Comparison of ENCODE assay signal across 17 cellular contexts in the genomic region with DNA sequence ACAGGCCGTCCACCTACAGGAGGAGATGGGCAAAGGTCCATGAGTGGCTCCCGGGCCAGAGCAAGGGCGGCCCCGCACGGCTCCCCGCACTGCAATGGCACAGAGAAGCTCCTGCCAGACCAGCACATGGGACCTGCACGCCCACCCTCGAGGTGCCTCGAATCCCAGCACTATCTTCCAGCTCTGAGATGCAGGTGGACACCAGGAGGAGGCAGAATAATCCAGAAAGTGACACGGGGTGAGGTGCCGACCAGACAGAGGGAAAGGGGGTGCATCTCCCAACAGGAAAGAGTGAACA. TPM values are rescaled to one million over a fixed set of nuclear protein-coding genes. Genes with fewer than 3 reads are reported as not detected.
DNase-seq lines count a peak whose midpoint lies in the region; ATAC-seq and TF ChIP-seq lines count a peak whose summit lies in the region.
"Had no signal": no experiment of that assay in that cellular context is flagged by ENCODE, and none has a peak within 500 bp of the region (broad histone marks: within the 10 kb centered on the region; RNA-seq: fewer than 3 reads in every experiment).

No MANE protein-coding gene starts in this region.

- CTCF ChIA-PET in activated CD8-positive, alpha-beta memory T cell treated with anti-CD3 and anti-CD28 coated beads, Interleukin-2, amount 10 ng/mL, durations not matched to agents 7 days and 5 days (lab: Charles Lee): interaction anchor here (0.7 to 1.2 kb wide), 2 partner anchors 12 to 40 kb away, joined by 3 read pairs; a partner anchor contains a TSS
- CTCF ChIA-PET in Caco-2 (lab: Charles Lee): interaction anchor here (0.9 kb wide), 1 partner anchor 40 kb away, joined by 4 read pairs; a partner anchor contains a TSS
- CTCF ChIA-PET in activated CD4-positive, alpha-beta memory T cell treated with anti-CD3 and anti-CD28 coated beads for 36 hours (lab: Charles Lee): no interaction called here
- CTCF ChIA-PET in naive thymus-derived CD4-positive, alpha-beta T cell (lab: Charles Lee): no interaction called here

- DNase-seq in activated CD8-positive, alpha-beta memory T cell treated with anti-CD3 and anti-CD28 coated beads, Interleukin-2, amount 10 ng/mL, durations not matched to agents 7 days and 5 days: no peak
- DNase-seq in activated CD8-positive, alpha-beta memory T cell treated with anti-CD3 and anti-CD28 coated beads, Interleukin-2, amount 50 U/mL, for 48 hours: no peak
- DNase-seq in Caco-2 (no peak), anterior cingulate cortex (lab: John Stamatoyannopoulos, UW) (no peak)
- no peak for DNase-seq in activated CD4-positive, alpha-beta memory T cell treated with anti-CD3 and anti-CD28 coated beads for 36 hours
- DNase-seq in naive thymus-derived CD4-positive, alpha-beta T cell: no peak
- DNase-seq in stimulated activated CD4-positive, alpha-beta T cell treated with anti-CD3 and anti-CD28 coated beads, Interleukin-2, amount 100 ng/mL, for 24 hours: no peak
- DNase-seq: activated CD4-positive, alpha-beta T cell treated with anti-CD3 and anti-CD28 coated beads, Interleukin-2, amount 50 U/mL, for 1 hour; activated naive CD8-positive, alpha-beta T cell treated with anti-CD3 and anti-CD28 coated beads, Interleukin-2, amount 50 U/mL, for 24 hours; mesendoderm; NCI-H1105; NCI-H1930; NCI-H526 treated with DMSO at 0.1 percent for 48 hours; stimulated activated CD4-positive, alpha-beta T cell treated with anti-CD3 and anti-CD28 coated beads, Interleukin-4, amount 100 ng/mL, for 1 hour; stimulated activated naive CD4-positive, alpha-beta T cell had no signal

- H3K36me3 ChIP-seq in Caco-2 (ENCODE audit: control insufficient read depth, insufficient read depth, low read length): peaks cover 4% of the 10 kb centered on the region
- peaks cover 0 to 69% (median 16%) of the 10 kb centered on the region in 3 experiments for H3K36me3 ChIP-seq in naive thymus-derived CD4-positive, alpha-beta T cell (ENCODE audit: control insufficient read depth in 2 of 3, insufficient read depth in 3 of 3, low read length in 3 of 3)

- no TSS peak for BruUV-seq in Caco-2 (replicated peaks; lab: Mats Ljungman, UMichigan)

- POLR2A ChIA-PET in Caco-2 (lab: Charles Lee): no interaction called here
- POLR2A ChIA-PET in activated CD4-positive, alpha-beta memory T cell treated with anti-CD3 and anti-CD28 coated beads for 36 hours (lab: Charles Lee): interaction anchor here (0.5 kb wide), 1 partner anchor 22 kb away, joined by 3 read pairs; no protein-coding TSS in a partner anchor
- POLR2A ChIA-PET in naive thymus-derived CD4-positive, alpha-beta T cell (lab: Charles Lee): interaction anchor here (1.9 kb wide), 1 partner anchor 8 kb away, joined by 6 read pairs; no protein-coding TSS in a partner anchor

- H3K27ac Mint-ChIP-seq in activated CD8-positive, alpha-beta memory T cell treated with anti-CD3 and anti-CD28 coated beads, Interleukin-2, amount 10 ng/mL, durations not matched to agents 7 days and 5 days: peak overlapping the region; percentile 11
- H3K27ac Mint-ChIP-seq in Caco-2 (ENCODE audit: unreplicated experiment): peak overlapping the region; percentile 40
- H3K27ac Mint-ChIP-seq in activated CD4-positive, alpha-beta memory T cell treated with anti-CD3 and anti-CD28 coated beads for 36 hours: peak overlapping the region; percentile 28
- H3K27ac Mint-ChIP-seq in naive thymus-derived CD4-positive, alpha-beta T cell: peak overlapping the region in 7 of 9 donors; percentile 28 to 95 (median 81)
- H3K27ac Mint-ChIP-seq: activated naive CD8-positive, alpha-beta T cell treated with anti-CD3 and anti-CD28 coated beads, Interleukin-2, amount 50 U/mL, for 24 hours had no signal

- no peak overlapping the region for H3K27ac ChIP-seq in naive thymus-derived CD4-positive, alpha-beta T cell (ENCODE audit: low read depth, low read length)

- intact Hi-C loops in Caco-2 (cut with micrococcal nuclease; ENCODE audit: unreplicated experiment): no loop called here
- intact Hi-C loops in activated CD4-positive, alpha-beta memory T cell treated with anti-CD3 and anti-CD28 coated beads for 36 hours (cut with micrococcal nuclease): no loop called here
- intact Hi-C loops in naive thymus-derived CD4-positive, alpha-beta T cell (cut with micrococcal nuclease): no loop called here

- no peaks in the 10 kb centered on the region for H3K27me3 ChIP-seq in Caco-2 (replicated peaks; ENCODE audit: control insufficient read depth, insufficient read depth, low read length)
- no peaks in the 10 kb centered on the region for H3K27me3 ChIP-seq in naive thymus-derived CD4-positive, alpha-beta T cell (ENCODE audit: control insufficient read depth in 2 of 2, insufficient read depth in 2 of 2, low read length in 2 of 2)

- H3K4me1 Mint-ChIP-seq in activated CD8-positive, alpha-beta memory T cell treated with anti-CD3 and anti-CD28 coated beads, Interleukin-2, amount 10 ng/mL, durations not matched to agents 7 days and 5 days: peaks cover 19% of the 10 kb centered on the region
- no peaks in the 10 kb centered on the region for H3K4me1 Mint-ChIP-seq in Caco-2 (ENCODE audit: low read depth, unreplicated experiment)
- peaks cover 11% of the 10 kb centered on the region for H3K4me1 Mint-ChIP-seq in activated CD4-positive, alpha-beta memory T cell treated with anti-CD3 and anti-CD28 coated beads for 36 hours (ENCODE audit: low read depth)
- peaks cover 4 to 30% (median 19%) of the 10 kb centered on the region in 7 donors for H3K4me1 Mint-ChIP-seq in naive thymus-derived CD4-positive, alpha-beta T cell

- no peaks in the 10 kb centered on the region for H3K4me1 ChIP-seq in Caco-2
- peaks cover 5 to 8% of the 10 kb centered on the region in 2 donors for H3K4me1 ChIP-seq in naive thymus-derived CD4-positive, alpha-beta T cell (ENCODE audit: control insufficient read depth in 2 of 2, insufficient read depth in 2 of 2, low read length in 2 of 2)

- H3K27me3 Mint-ChIP-seq in activated CD8-positive, alpha-beta memory T cell treated with anti-CD3 and anti-CD28 coated beads, Interleukin-2, amount 10 ng/mL, durations not matched to agents 7 days and 5 days: no peaks in the 10 kb centered on the region
- H3K27me3 Mint-ChIP-seq in Caco-2 (ENCODE audit: insufficient read depth, unreplicated experiment): no peaks in the 10 kb centered on the region
- H3K27me3 Mint-ChIP-seq in activated CD4-positive, alpha-beta memory T cell treated with anti-CD3 and anti-CD28 coated beads for 36 hours: no peaks in the 10 kb centered on the region
- no peaks in the 10 kb centered on the region for H3K27me3 Mint-ChIP-seq in naive thymus-derived CD4-positive, alpha-beta T cell
- H3K27me3 Mint-ChIP-seq: activated naive CD8-positive, alpha-beta T cell treated with anti-CD3 and anti-CD28 coated beads, Interleukin-2, amount 50 U/mL, for 24 hours had no signal

- ATAC-seq in activated CD8-positive, alpha-beta memory T cell treated with anti-CD3 and anti-CD28 coated beads, Interleukin-2, amount 10 ng/mL, durations not matched to agents 7 days and 5 days: no peak
- ATAC-seq in naive thymus-derived CD4-positive, alpha-beta T cell: no peak
- ATAC-seq in GM19324 (IDR thresholded peaks at IDR 0.05; ENCODE audit: low FRiP score, unreplicated experiment): no peak
- ATAC-seq: activated naive CD8-positive, alpha-beta T cell treated with anti-CD3 and anti-CD28 coated beads, Interleukin-2, amount 50 U/mL, for 24 hours; Panc1 had no signal

- no peak overlapping the region for H3K4me3 ChIP-seq in Caco-2 (ENCODE audit: low read depth, low read length)
- H3K4me3 ChIP-seq in naive thymus-derived CD4-positive, alpha-beta T cell (ENCODE audit: low read length): no peak overlapping the region

- no peak for TF ChIP-seq CTCF in Caco-2 (IDR thresholded peaks at IDR 0.05; ENCODE audit: insufficient read depth in 1 of 2, low read depth in 1 of 2, low read length in 1 of 2, severe bottlenecking in 1 of 2, unreplicated experiment in 1 of 2)

- H3K36me3 Mint-ChIP-seq in activated CD8-positive, alpha-beta memory T cell treated with anti-CD3 and anti-CD28 coated beads, Interleukin-2, amount 10 ng/mL, durations not matched to agents 7 days and 5 days: peaks cover 31% of the 10 kb centered on the region
- peaks cover 75% of the 10 kb centered on the region for H3K36me3 Mint-ChIP-seq in Caco-2 (ENCODE audit: insufficient read depth, unreplicated experiment)
- peaks cover 34% of the 10 kb centered on the region for H3K36me3 Mint-ChIP-seq in activated CD4-positive, alpha-beta memory T cell treated with anti-CD3 and anti-CD28 coated beads for 36 hours
- H3K36me3 Mint-ChIP-seq in naive thymus-derived CD4-positive, alpha-beta T cell: peaks cover 13 to 50% (median 18%) of the 10 kb centered on the region in 5 donors

- H3K4me3 Mint-ChIP-seq in activated CD8-positive, alpha-beta memory T cell treated with anti-CD3 and anti-CD28 coated beads, Interleukin-2, amount 10 ng/mL, durations not matched to agents 7 days and 5 days: no peak overlapping the region
- no peak overlapping the region for H3K4me3 Mint-ChIP-seq in Caco-2 (ENCODE audit: unreplicated experiment)
- H3K4me3 Mint-ChIP-seq in activated CD4-positive, alpha-beta memory T cell treated with anti-CD3 and anti-CD28 coated beads for 36 hours: no peak overlapping the region
- H3K4me3 Mint-ChIP-seq in naive thymus-derived CD4-positive, alpha-beta T cell: peak overlapping the region in 6 of 10 donors; percentile 29 to 84 (median 68)
- H3K4me3 Mint-ChIP-seq: activated naive CD8-positive, alpha-beta T cell treated with anti-CD3 and anti-CD28 coated beads, Interleukin-2, amount 50 U/mL, for 24 hours had no signal

- no peaks in the 10 kb centered on the region for H3K9me3 Mint-ChIP-seq in activated CD8-positive, alpha-beta memory T cell treated with anti-CD3 and anti-CD28 coated beads, Interleukin-2, amount 10 ng/mL, durations not matched to agents 7 days and 5 days (ENCODE audit: low read depth)
- no peaks in the 10 kb centered on the region for H3K9me3 Mint-ChIP-seq in Caco-2 (ENCODE audit: unreplicated experiment)
- no peaks in the 10 kb centered on the region for H3K9me3 Mint-ChIP-seq in activated CD4-positive, alpha-beta memory T cell treated with anti-CD3 and anti-CD28 coated beads for 36 hours
- H3K9me3 Mint-ChIP-seq in naive thymus-derived CD4-positive, alpha-beta T cell: peaks cover 0 to 4% (median 0%) of the 10 kb centered on the region in 11 donors
- H3K9me3 Mint-ChIP-seq: activated naive CD8-positive, alpha-beta T cell treated with anti-CD3 and anti-CD28 coated beads, Interleukin-2, amount 50 U/mL, for 24 hours had no signal

- H3K9me3 ChIP-seq in Caco-2: no peaks in the 10 kb centered on the region
- no peaks in the 10 kb centered on the region for H3K9me3 ChIP-seq in naive thymus-derived CD4-positive, alpha-beta T cell (ENCODE audit: control insufficient read depth in 2 of 3, low read length in 3 of 3)

RNA-seq across cellular contexts. Expression of a gene that starts 26.5 kb away (rescaled TPM):
- 10 to 100 TPM; 11.2 to 13.6 TPM for total RNA-seq in activated CD8-positive, alpha-beta memory T cell treated with anti-CD3 and anti-CD28 coated beads, Interleukin-2, amount 10 ng/mL, durations not matched to agents 7 days and 5 days
- 4.4 and 6.9 TPM in 2 replicates for total RNA-seq in Caco-2 (2022)
- total RNA-seq in activated CD4-positive, alpha-beta memory T cell treated with anti-CD3 and anti-CD28 coated beads for 36 hours: 10 to 100 TPM; 10.9 to 15.0 TPM
- total RNA-seq in naive thymus-derived CD4-positive, alpha-beta T cell: 1 to 10 TPM; 1.3 to 8.6 (median 2.6) TPM
- 1 to 10 TPM; 3.6 to 5.3 TPM for polyA plus RNA-seq in naive thymus-derived CD4-positive, alpha-beta T cell

RNA-seq across cellular contexts. Expression of a gene that starts 39.9 kb away (rescaled TPM):
- total RNA-seq in activated CD8-positive, alpha-beta memory T cell treated with anti-CD3 and anti-CD28 coated beads, Interleukin-2, amount 10 ng/mL, durations not matched to agents 7 days and 5 days: 10 to 100 TPM; 38.8 TPM
- 50.9 and 55.6 TPM in 2 replicates for total RNA-seq in Caco-2 (2022)
- total RNA-seq in activated CD4-positive, alpha-beta memory T cell treated with anti-CD3 and anti-CD28 coated beads for 36 hours: 10 to 100 TPM; 29.7 to 33.8 TPM
- 10 to 100 TPM; 26.6 to 41.9 (median 39.3) TPM for total RNA-seq in naive thymus-derived CD4-positive, alpha-beta T cell
- polyA plus RNA-seq in naive thymus-derived CD4-positive, alpha-beta T cell: 10 to 100 TPM; 16.8 to 30.8 TPM

RNA-seq across cellular contexts. Expression of a gene that starts 48.4 kb away (rescaled TPM):
- total RNA-seq in activated CD8-positive, alpha-beta memory T cell treated with anti-CD3 and anti-CD28 coated beads, Interleukin-2, amount 10 ng/mL, durations not matched to agents 7 days and 5 days: 10 to 100 TPM; 45.4 to 50.8 TPM
- total RNA-seq in Caco-2 (2022): 64.7 and 72.3 TPM in 2 replicates
- total RNA-seq in activated CD4-positive, alpha-beta memory T cell treated with anti-CD3 and anti-CD28 coated beads for 36 hours: 10 to 100 TPM; 69.3 to 72.5 TPM
- 100 to 1,000 TPM in 1 of 5 experiments, 10 to 100 TPM in 4; 54.5 to 126 (median 59.5) TPM for total RNA-seq in naive thymus-derived CD4-positive, alpha-beta T cell
- 100 to 1,000 TPM in 1 of 2 donors, 10 to 100 TPM in 1; 84.8 to 105 TPM for polyA plus RNA-seq in naive thymus-derived CD4-positive, alpha-beta T cell

Comparison
In these comparisons a context has a peak if more than half of its experiments do, and no peak if none do; other contexts are left out.
1. H3K27ac Mint-ChIP-seq: peak in every context shown above with its lines; median percentile 81 in naive thymus-derived CD4-positive, alpha-beta T cell; 40 in Caco-2; 28 in activated CD4-positive, alpha-beta memory T cell treated with anti-CD3 and anti-CD28 coated beads for 36 hours; 11 in activated CD8-positive, alpha-beta memory T cell treated with anti-CD3 and anti-CD28 coated beads, Interleukin-2, amount 10 ng/mL, durations not matched to agents 7 days and 5 days.
2. H3K4me3 Mint-ChIP-seq: peak in naive thymus-derived CD4-positive, alpha-beta T cell (6 of 10); none in activated CD8-positive, alpha-beta memory T cell treated with anti-CD3 and anti-CD28 coated beads, Interleukin-2, amount 10 ng/mL, durations not matched to agents 7 days and 5 days (single experiment), Caco-2 (single experiment) and activated CD4-positive, alpha-beta memory T cell treated with anti-CD3 and anti-CD28 coated beads for 36 hours (single experiment).
3. CTCF ChIA-PET loops: an anchor here in activated CD8-positive, alpha-beta memory T cell treated with anti-CD3 and anti-CD28 coated beads, Interleukin-2, amount 10 ng/mL, durations not matched to agents 7 days and 5 days (0.7 to 1.2 kb wide) and Caco-2 (0.9 kb wide); none called in activated CD4-positive, alpha-beta memory T cell treated with anti-CD3 and anti-CD28 coated beads for 36 hours and naive thymus-derived CD4-positive, alpha-beta T cell.